Comparison of ENCODE assay signal across 26 cellular contexts in the genomic region with DNA sequence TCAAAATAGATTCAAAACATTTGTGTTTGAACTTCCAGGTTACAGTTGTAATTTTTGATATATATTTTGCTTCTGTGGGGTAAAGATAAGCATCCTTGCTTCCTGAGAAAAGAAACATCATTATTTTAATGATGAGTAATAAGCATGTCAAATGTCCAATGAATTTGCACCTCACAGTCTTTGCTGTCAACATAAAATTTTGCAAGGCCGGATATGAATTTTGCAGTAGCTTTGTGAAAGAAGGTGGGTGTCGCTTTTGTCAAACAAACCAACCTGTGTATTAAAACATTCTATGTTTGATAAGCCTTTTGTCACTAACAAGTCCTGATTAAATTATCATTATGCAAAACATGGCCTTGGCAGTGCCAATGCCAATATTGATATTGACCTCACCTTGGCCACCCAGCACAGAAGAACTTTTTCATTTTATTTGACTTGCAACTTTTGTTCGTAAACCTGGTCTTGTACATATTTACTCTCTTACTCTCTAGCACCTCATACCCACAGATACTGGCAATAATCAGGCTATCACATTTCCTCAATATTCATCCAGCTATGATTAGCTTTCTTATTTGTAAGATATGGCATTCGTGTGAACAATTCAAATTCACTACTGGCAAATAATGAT.
"Had no signal": no experiment of that assay in that cellular context is flagged by ENCODE, and none has a peak within 500 bp of the region (broad histone marks: within the 10 kb centered on the region; RNA-seq: fewer than 3 reads in every experiment).

No MANE protein-coding gene starts in this region.

- H3K9me3 ChIP-seq: ascending aorta, body of pancreas had no signal

- H3K4me3 ChIP-seq: ascending aorta, body of pancreas had no signal

- ATAC-seq: activated CD8-positive, alpha-beta memory T cell treated with anti-CD3 and anti-CD28 coated beads, Interleukin-2, amount 10 ng/mL, durations not matched to agents 7 days and 5 days; activated naive CD4-positive, alpha-beta T cell treated with anti-CD3 and anti-CD28 coated beads, Interleukin-2, amount 50 U/mL, for 72 hours; activated naive CD8-positive, alpha-beta T cell treated with anti-CD3 and anti-CD28 coated beads, Interleukin-2, amount 50 U/mL, for 24 hours; body of pancreas; T-helper 17 cell; WTC11 had no signal

- H3K27me3 ChIP-seq: ascending aorta, body of pancreas had no signal

- H3K4me1 ChIP-seq: ascending aorta had no signal

- H3K27ac ChIP-seq: ascending aorta, body of pancreas had no signal

- DNase-seq: activated CD4-positive, alpha-beta T cell treated with anti-CD3 and anti-CD28 coated beads for 48 hours; activated CD4-positive, alpha-beta T cell treated with anti-CD3 and anti-CD28 coated beads, Interleukin-2, amount 50 U/mL, for 48 hours; activated CD4-positive, CD25-positive, alpha-beta regulatory T cell treated with anti-CD3 and anti-CD28 coated beads, Interleukin-2, amount 50 U/mL, for 72 hours; activated CD8-positive, alpha-beta memory T cell treated with anti-CD3 and anti-CD28 coated beads, Interleukin-2, amount 10 ng/mL, durations not matched to agents 7 days and 5 days; activated effector memory CD4-positive, alpha-beta T cell treated with Interleukin-2 at 50 U/mL for 16 hours; activated naive CD4-positive, alpha-beta T cell; activated naive CD8-positive, alpha-beta T cell treated with anti-CD3 and anti-CD28 coated beads, Interleukin-2, amount 50 U/mL, for 24 hours; activated T-cell treated with anti-CD3 and anti-CD28 coated beads, Interleukin-2, amount 50 U/mL, for 24 hours; amniotic stem cell; body of pancreas; Kasumi-1; KBM-7; NCI-H1048; NCI-H146; NCI-H187 treated with DMSO at 0.1 percent for 48 hours; NCI-H2081 treated with DMSO at 0.1 percent for 48 hours; NCI-H446; NCI-H524; NCI-H82; SHP77 treated with DMSO at 0.1 percent for 48 hours; T-helper 17 cell; T-helper 9 cell had no signal

- H3K36me3 ChIP-seq: ascending aorta had no signal

- FAIRE-seq: RCC 7860 had no signal
